Comparison of ENCODE assay signal across 8 cellular contexts in genomic region chr5:122845253-122846050, GRCh38. TPM values are rescaled to one million over a fixed set of nuclear protein-coding genes. Genes with fewer than 3 reads are reported as not detected.
DNase-seq lines count a peak whose midpoint lies in the region; ATAC-seq and TF ChIP-seq lines count a peak whose summit lies in the region.

TSS of gene SNX24 (plus strand) at chr5:122845613. CDS start at chr5:122845634, 21 bp downstream.

- no peaks in the 10 kb centered on the region for H3K9me3 Mint-ChIP-seq in activated CD8-positive, alpha-beta T cell treated with anti-CD3 and anti-CD28 coated beads for 36 hours

- H3K36me3 Mint-ChIP-seq in activated CD8-positive, alpha-beta T cell treated with anti-CD3 and anti-CD28 coated beads for 36 hours (ENCODE audit: low read depth) = no peaks in the 10 kb centered on the region

- peaks cover 3% of the 10 kb centered on the region for H3K27me3 Mint-ChIP-seq in activated CD8-positive, alpha-beta T cell treated with anti-CD3 and anti-CD28 coated beads for 36 hours

- H3K9me3 ChIP-seq in effector memory CD4-positive, alpha-beta T cell (ENCODE audit: control insufficient read depth, low read length) = no peaks in the 10 kb centered on the region
- H3K9me3 ChIP-seq in lung (ENCODE audit: control insufficient read depth in 2 of 2, insufficient read depth in 1 of 2, low read length in 1 of 2) = peaks cover 0 to 5% of the 10 kb centered on the region in 2 donors

- TF ChIP-seq CTCF in AG09309 (IDR thresholded peaks at IDR 0.05; ENCODE audit: control insufficient read depth, insufficient read depth, low read depth, low read length, missing control alignments) = no peak
- TF ChIP-seq CTCF in activated CD8-positive, alpha-beta T cell treated with anti-CD3 and anti-CD28 coated beads for 36 hours (IDR thresholded peaks at IDR 0.05) = no peak
- no peak for TF ChIP-seq CTCF in lung (IDR thresholded peaks at IDR 0.05; ENCODE audit: control extremely low read depth, extremely low read depth)

- CTCF ChIA-PET in activated CD8-positive, alpha-beta T cell treated with anti-CD3 and anti-CD28 coated beads for 36 hours (lab: Charles Lee) = interaction anchor here (0.6 to 1.8 kb wide), 6 partner anchors 8 to 68 kb away, joined by 3 to 6 read pairs (median 4); no protein-coding TSS in a partner anchor

- intact Hi-C loops in activated CD8-positive, alpha-beta T cell treated with anti-CD3 and anti-CD28 coated beads for 36 hours (cut with micrococcal nuclease) = loop anchor here (10.0 kb wide), 1 partner anchor 71 kb away; the partner anchor contains the start of gene SNX2

- no peak for DNase-seq in AG09309 (ENCODE audit: low read depth)
- peak; percentile 17 for DNase-seq in NCI-H526 treated with DMSO at 0.1 percent for 48 hours (lab: John Stamatoyannopoulos, UW)
- peak; percentile 77 for DNase-seq in activated CD8-positive, alpha-beta T cell treated with anti-CD3 and anti-CD28 coated beads for 36 hours
- DNase-seq in effector memory CD4-positive, alpha-beta T cell = peak; percentile 59 to 67 (median 59)
- peak; percentile 82 for DNase-seq in lung (ENCODE audit: low spot score)
- peak; percentile 18 to 44 (median 32) for DNase-seq in stimulated activated CD4-positive, alpha-beta T cell treated with anti-CD3 and anti-CD28 coated beads, TNF-alpha, amount 100 ng/mL, for 1 hour (ENCODE audit: low read depth in 3 of 3, low spot score in 1 of 3)

- peaks cover 15% of the 10 kb centered on the region for H3K4me1 ChIP-seq in effector memory CD4-positive, alpha-beta T cell (ENCODE audit: control insufficient read depth, insufficient read depth, low read length, poor library complexity, severe bottlenecking)
- H3K4me1 ChIP-seq in lung (ENCODE audit: control insufficient read depth in 2 of 2, insufficient read depth in 2 of 2, low read length in 2 of 2) = peaks cover 0 to 5% of the 10 kb centered on the region in 2 donors

- H3K27me3 ChIP-seq in effector memory CD4-positive, alpha-beta T cell (replicated peaks; ENCODE audit: control insufficient read depth, insufficient read depth, low read length, poor library complexity, severe bottlenecking) = no peaks in the 10 kb centered on the region
- H3K27me3 ChIP-seq in lung (ENCODE audit: control insufficient read depth, insufficient read depth) = no peaks in the 10 kb centered on the region

- H3K36me3 ChIP-seq in effector memory CD4-positive, alpha-beta T cell (ENCODE audit: control insufficient read depth, insufficient read depth, low read length) = no peaks in the 10 kb centered on the region
- H3K36me3 ChIP-seq in lung (ENCODE audit: control insufficient read depth in 2 of 2, insufficient read depth in 2 of 2, low read length in 2 of 2) = no peaks in the 10 kb centered on the region

- H3K4me3 ChIP-seq in AG09309 (ENCODE audit: control insufficient read depth, low read depth, low read length) (peak within 1 kb of the TSS; percentile 83), lung (peak within 1 kb of the TSS; percentile 75)
- peak within 1 kb of the TSS; percentile 56 for H3K4me3 ChIP-seq in effector memory CD4-positive, alpha-beta T cell (ENCODE audit: insufficient read depth, low read depth, low read length, poor library complexity, severe bottlenecking)

- H3K4me3 Mint-ChIP-seq in activated CD8-positive, alpha-beta T cell treated with anti-CD3 and anti-CD28 coated beads for 36 hours = peak within 1 kb of the TSS; percentile 81

- peak within 1 kb of the TSS; percentile 73 for H3K27ac ChIP-seq in effector memory CD4-positive, alpha-beta T cell (ENCODE audit: insufficient read depth, low read length, poor library complexity, severe bottlenecking)
- H3K27ac ChIP-seq in lung (ENCODE audit: low read depth in 1 of 2, low read length in 1 of 2) = peak within 1 kb of the TSS; percentile 90 to 92

- peak within 1 kb of the TSS; percentile 36 for H3K27ac Mint-ChIP-seq in activated CD8-positive, alpha-beta T cell treated with anti-CD3 and anti-CD28 coated beads for 36 hours

- ATAC-seq in GM18907 (IDR thresholded peaks at IDR 0.05; ENCODE audit: unreplicated experiment) = peak; percentile 92
- ATAC-seq in HG03108 (IDR thresholded peaks at IDR 0.05; ENCODE audit: unreplicated experiment) = peak; percentile 84
- ATAC-seq in activated CD8-positive, alpha-beta T cell treated with anti-CD3 and anti-CD28 coated beads for 36 hours = peak; percentile 90
- ATAC-seq in lung (ENCODE audit: insufficient read depth, low FRiP score) = peak; percentile 85

- POLR2A ChIA-PET in activated CD8-positive, alpha-beta T cell treated with anti-CD3 and anti-CD28 coated beads for 36 hours (lab: Charles Lee) = interaction anchor here (0.6 to 2.1 kb wide), 3 partner anchors 32 to 70 kb away, joined by 3 to 5 read pairs (median 3); partner anchors contain the start of gene SNX2

- WGBS in lung, 2 donors = 0% methylated on average over 74 to 91 of the region's 91 CpGs

- H3K4me1 Mint-ChIP-seq in activated CD8-positive, alpha-beta T cell treated with anti-CD3 and anti-CD28 coated beads for 36 hours (ENCODE audit: low read depth) = peaks cover 14% of the 10 kb centered on the region

RNA-seq across cellular contexts. Expression of gene SNX24, which starts in this region (rescaled TPM):
- 1 to 10 TPM; 2.0 to 2.3 TPM for total RNA-seq in activated CD8-positive, alpha-beta T cell treated with anti-CD3 and anti-CD28 coated beads for 36 hours
- total RNA-seq in lung = 10 to 100 TPM; 24.2 to 39.4 TPM
- polyA plus RNA-seq in lung = 10 to 100 TPM; 15.0 to 24.6 TPM

Comparison
In these comparisons a context has a peak if more than half of its experiments do, and no peak if none do; other contexts are left out.
1. RNA of gene SNX24 (total RNA-seq): 24.2 to 39.4 TPM in lung; 2.0 to 2.3 TPM in activated CD8-positive, alpha-beta T cell treated with anti-CD3 and anti-CD28 coated beads for 36 hours; every median in the first group is over 4 times any median in the second.
2. Peak in every context shown above with its lines, with median percentiles within 50 percentile points of each other: H3K4me3 ChIP-seq and ATAC-seq.